In genomic region chr22:42868751-42869251, GRCh38 we compare ENCODE assay signal across 13 cellular contexts. TPM values are rescaled to one million over a fixed set of nuclear protein-coding genes. Genes with fewer than 3 reads are reported as not detected.
DNase-seq lines count a peak whose midpoint lies in the region; ATAC-seq and TF ChIP-seq lines count a peak whose summit lies in the region.
"Had no signal": no experiment of that assay in that cellular context is flagged by ENCODE, and none has a peak within 500 bp of the region (broad histone marks: within the 10 kb centered on the region; RNA-seq: fewer than 3 reads in every experiment).

No MANE protein-coding gene starts in this region.

- no peak overlapping the region for H3K4me3 Mint-ChIP-seq in endodermal cell
- H3K4me3 Mint-ChIP-seq: activated naive CD8-positive, alpha-beta T cell; stimulated activated naive CD8-positive, alpha-beta T cell treated with anti-CD3 and anti-CD28 coated beads, Interleukin-15, Interleukin-2, amounts not matched to agents 100 ng/mL and 50 ng/mL, for 24 hours had no signal

- no peaks in the 10 kb centered on the region for H3K4me1 ChIP-seq in endodermal cell (ENCODE audit: control insufficient read depth, insufficient read depth, low read length)

- H3K9me3 ChIP-seq in endodermal cell (ENCODE audit: control insufficient read depth, low read length): no peaks in the 10 kb centered on the region
- H3K9me3 ChIP-seq: SK-N-SH had no signal

- no peak overlapping the region for H3K9ac ChIP-seq in endodermal cell (ENCODE audit: extremely low read depth, low read length, poor library complexity, severe bottlenecking)
- H3K9ac ChIP-seq: SK-N-SH had no signal

- peaks cover 28% of the 10 kb centered on the region for H3K36me3 ChIP-seq in endodermal cell (ENCODE audit: control insufficient read depth, insufficient read depth, low read length)

- no peaks in the 10 kb centered on the region for H3K9me3 Mint-ChIP-seq in endodermal cell
- H3K9me3 Mint-ChIP-seq: stimulated activated naive CD8-positive, alpha-beta T cell treated with anti-CD3 and anti-CD28 coated beads, Interleukin-15, Interleukin-2, amounts not matched to agents 100 ng/mL and 50 ng/mL, for 24 hours had no signal

- ATAC-seq in left colon: peak; percentile 32
- ATAC-seq in HG02938 (IDR thresholded peaks at IDR 0.05; ENCODE audit: unreplicated experiment): no peak
- no peak for ATAC-seq in HG03097 (IDR thresholded peaks at IDR 0.05; ENCODE audit: low FRiP score, unreplicated experiment)

- no peaks in the 10 kb centered on the region for H3K27me3 Mint-ChIP-seq in endodermal cell (ENCODE audit: insufficient read depth)
- H3K27me3 Mint-ChIP-seq: activated naive CD8-positive, alpha-beta T cell; stimulated activated naive CD8-positive, alpha-beta T cell treated with anti-CD3 and anti-CD28 coated beads, Interleukin-15, Interleukin-2, amounts not matched to agents 100 ng/mL and 50 ng/mL, for 24 hours had no signal

- intact Hi-C loops in left colon (cut with DNase I, micrococcal nuclease): loop anchor here in 1 of 2 donors (10.0 kb wide), 1 partner anchor 166 kb away; no protein-coding TSS in a partner anchor

- no peak overlapping the region for H3K27ac ChIP-seq in substantia nigra (ENCODE audit: low read depth, low read length, poor library complexity, severe bottlenecking)
- no peak overlapping the region for H3K27ac ChIP-seq in endodermal cell (ENCODE audit: low read depth, low read length)

- H3K27ac Mint-ChIP-seq in endodermal cell: no peak overlapping the region
- H3K27ac Mint-ChIP-seq: activated naive CD8-positive, alpha-beta T cell; stimulated activated naive CD8-positive, alpha-beta T cell treated with anti-CD3 and anti-CD28 coated beads, Interleukin-15, Interleukin-2, amounts not matched to agents 100 ng/mL and 50 ng/mL, for 24 hours had no signal

- H3K4me1 Mint-ChIP-seq in endodermal cell: no peaks in the 10 kb centered on the region

- no peak for TF ChIP-seq CTCF in endodermal cell (conservative IDR thresholded peaks at IDR 0.05)

- no peaks in the 10 kb centered on the region for H3K27me3 ChIP-seq in endodermal cell (ENCODE audit: control insufficient read depth, insufficient read depth, low read length, poor library complexity, severe bottlenecking)

- peaks cover 27% of the 10 kb centered on the region for H3K36me3 Mint-ChIP-seq in endodermal cell (ENCODE audit: low read depth)

- WGBS in endodermal cell (ENCODE audit: insufficient coverage in 1 of 2, insufficient read length in 1 of 2), 2 experiments: 95% methylated on average over 7 to 16 of the region's 16 CpGs

- H3K4me3 ChIP-seq in endodermal cell (ENCODE audit: low read length): no peak overlapping the region

- DNase-seq in NCI-H1092 treated with DMSO at 0.1 percent for 48 hours (lab: John Stamatoyannopoulos, UW): peak; percentile 54
- peak; percentile 78 for DNase-seq in cerebellar cortex (ENCODE audit: low spot score)
- peak in 1 of 2 donors; percentile 55 for DNase-seq in left colon
- DNase-seq in substantia nigra (lab: John Stamatoyannopoulos, UW): peak in 32 of 49 donors; percentile 5 to 84 (median 38)
- no peak for DNase-seq in endodermal cell
- DNase-seq in NCI-H1436 treated with DMSO at 0.1 percent for 48 hours (lab: John Stamatoyannopoulos, UW): no peak
- DNase-seq: activated CD4-positive, alpha-beta T cell treated with anti-CD3 and anti-CD28 coated beads, Interleukin-2, amount 50 U/mL, for 48 hours; NCI-H226; SK-N-SH had no signal

RNA-seq across cellular contexts. Expression of gene ARFGAP3, which starts 11.7 kb away (rescaled TPM):
- total RNA-seq in left colon: 10 to 100 TPM; 36.9 to 42.1 TPM
- 10 to 100 TPM; 20.5 to 36.9 TPM for total RNA-seq in endodermal cell
- polyA plus RNA-seq in endodermal cell (2013, experiment 1 of 2): 30.6 TPM
- polyA plus RNA-seq in endodermal cell (2013, experiment 2 of 2): 32.2 TPM

Comparison
In these comparisons a context has a peak if more than half of its experiments do, and no peak if none do; other contexts are left out.
1. DNase-seq: peak in NCI-H1092 treated with DMSO at 0.1 percent for 48 hours (single experiment), cerebellar cortex (single experiment) and substantia nigra (32 of 49); none in endodermal cell (single experiment) and NCI-H1436 treated with DMSO at 0.1 percent for 48 hours (single experiment).